1 cellular context compared by ENCODE assay signal in genomic region chr3:179702271-179702947, GRCh38.
TF ChIP-seq lines count a peak whose summit lies in the region.

No MANE protein-coding gene starts in this region.

TF ChIP-seq in IMR-90, 13 proteins besides CTCF, POLR2A, EP300 and RAD21 (continued from another document):
- TF ChIP-seq ELK1 (IDR thresholded peaks at IDR 0.05; ENCODE audit: borderline replicate concordance, low read depth, low read length) = no peak
- TF ChIP-seq RCOR1 (IDR thresholded peaks at IDR 0.05; ENCODE audit: insufficient replicate concordance, low read length) = no peak
- TF ChIP-seq MAFK (IDR thresholded peaks at IDR 0.05; ENCODE audit: low read depth, low read length) = no peak
- TF ChIP-seq USF2 (IDR thresholded peaks at IDR 0.05; ENCODE audit: low read depth, low read length) = no peak
- TF ChIP-seq SMC3 (IDR thresholded peaks at IDR 0.05; ENCODE audit: low read depth, low read length) = no peak
- no peak for TF ChIP-seq CHD1 (IDR thresholded peaks at IDR 0.05; ENCODE audit: low read depth, low read length)
